20 cellular contexts compared by ENCODE assay signal in the genomic region with DNA sequence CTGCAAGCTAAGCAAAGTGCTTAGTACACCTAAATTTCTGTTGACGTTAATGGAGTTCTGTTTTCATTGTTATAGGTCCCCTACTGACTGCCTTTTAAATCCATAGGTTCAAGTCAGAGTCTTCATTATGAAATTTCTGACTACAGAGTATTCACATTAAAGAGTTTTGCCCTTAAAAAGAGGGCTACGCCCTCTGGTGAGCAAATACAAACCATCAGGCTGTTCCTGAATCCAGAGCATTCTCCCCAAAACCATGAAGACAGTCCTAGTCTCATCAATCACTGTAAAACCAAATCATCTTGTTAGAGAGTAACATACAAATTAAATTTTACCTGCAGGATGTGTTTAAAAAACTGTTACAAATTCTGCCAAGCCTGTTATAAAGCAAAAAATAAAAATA.
A peak's percentile ranks its signal among the peaks of the same experiment; 100 is the strongest.
DNase-seq lines count a peak whose midpoint lies in the region; ATAC-seq and TF ChIP-seq lines count a peak whose summit lies in the region.
"Had no signal": no experiment of that assay in that cellular context is flagged by ENCODE, and none has a peak within 500 bp of the region (broad histone marks: within the 10 kb centered on the region; RNA-seq: fewer than 3 reads in every experiment).

No MANE protein-coding gene starts in this region.

- no peak overlapping the region for H3K4me3 Mint-ChIP-seq in GM23338
- H3K4me3 Mint-ChIP-seq: CD4-positive, alpha-beta T cell had no signal

- ATAC-seq in GM23338 (peak; percentile 67), HG02642 (IDR thresholded peaks at IDR 0.05; ENCODE audit: poor library complexity, unreplicated experiment) (no peak), GM18502 (IDR thresholded peaks at IDR 0.05; ENCODE audit: poor library complexity, unreplicated experiment) (no peak)
- ATAC-seq: K562, PC-3 had no signal

- H3K9me3 ChIP-seq in A673 (ENCODE audit: low read depth, low read length, poor library complexity, severe bottlenecking) = no peaks in the 10 kb centered on the region
- H3K9me3 ChIP-seq in OCI-LY7 (ENCODE audit: low read length) = no peaks in the 10 kb centered on the region

- H3F3A ChIP-seq in GM23338 (replicated peaks; ENCODE audit: low read depth) = no peaks in the 10 kb centered on the region

- peaks cover 37% of the 10 kb centered on the region for H3K27me3 ChIP-seq in A673 (replicated peaks; ENCODE audit: insufficient read depth, low read depth, low read length, poor library complexity)
- no peaks in the 10 kb centered on the region for H3K27me3 ChIP-seq in GM23338 (ENCODE audit: insufficient read depth)
- H3K27me3 ChIP-seq: BLaER1 had no signal

- H3K4me1 ChIP-seq in A673 (ENCODE audit: insufficient read depth, low read length, poor library complexity, severe bottlenecking) (no peaks in the 10 kb centered on the region), GM23338 (ENCODE audit: insufficient read depth) (no peaks in the 10 kb centered on the region), OCI-LY7 (ENCODE audit: insufficient read depth, low read length, poor library complexity, severe bottlenecking) (no peaks in the 10 kb centered on the region)

- H3K79me2 ChIP-seq in GM23338 (replicated peaks; ENCODE audit: insufficient read depth) = no peaks in the 10 kb centered on the region
- H3K79me2 ChIP-seq in OCI-LY7 (ENCODE audit: insufficient read depth, low read depth, low read length) = no peaks in the 10 kb centered on the region

- CTCF ChIA-PET in A673 (lab: Charles Lee) = no interaction called here
- CTCF ChIA-PET in OCI-LY7 (lab: Charles Lee; ENCODE audit: unreplicated experiment) = no interaction called here

- H4K20me1 ChIP-seq in GM23338 (replicated peaks; ENCODE audit: insufficient read depth) (no peaks in the 10 kb centered on the region), OCI-LY7 (ENCODE audit: insufficient read depth, low read length) (no peaks in the 10 kb centered on the region)
- H4K20me1 ChIP-seq: BLaER1 had no signal

- peaks cover 8% of the 10 kb centered on the region; the same call in 2 of the 3 replicates for H3K4me1 Mint-ChIP-seq in GM23338

- H3K4me2 ChIP-seq in GM23338 (no peak overlapping the region), OCI-LY7 (ENCODE audit: low read length) (no peak overlapping the region)
- H3K4me2 ChIP-seq: BLaER1 had no signal

- H2AFZ ChIP-seq in GM23338 (no peak overlapping the region), OCI-LY7 (ENCODE audit: low read length) (no peak overlapping the region)

- H3K27ac ChIP-seq in A673 (ENCODE audit: low read depth, low read length, poor library complexity, severe bottlenecking) = no peak overlapping the region
- no peak overlapping the region for H3K27ac ChIP-seq in GM23338 (ENCODE audit: low read depth)
- H3K27ac ChIP-seq in OCI-LY7 (ENCODE audit: low read depth, low read length, poor library complexity, severe bottlenecking) = no peak overlapping the region
- H3K27ac ChIP-seq: BLaER1 had no signal

- BruUV-seq in A673 (replicated peaks; lab: Mats Ljungman, UMichigan) (no TSS peak), OCI-LY7 (replicated peaks; lab: Mats Ljungman, UMichigan) (no TSS peak)

- TF ChIP-seq CTCF in A673 (conservative IDR thresholded peaks at IDR 0.05; ENCODE audit: low read depth, low read length) = peak; percentile 43; the same call in 1 of the 2 replicates
- peak; percentile 34 to 41 for TF ChIP-seq CTCF in GM23338 (conservative IDR thresholded peaks at IDR 0.05; ENCODE audit: low read depth in 2 of 2)
- 0 out of 2 replicates have a peak, but pooled peaks have one; percentile 26 for TF ChIP-seq CTCF in OCI-LY7 (conservative IDR thresholded peaks at IDR 0.05; ENCODE audit: low read length)
- peak; percentile 11 for TF ChIP-seq CTCF in epithelial cell of proximal tubule (conservative IDR thresholded peaks at IDR 0.05; ENCODE audit: low read depth, low read length)

- H3K4me3 ChIP-seq in A673 (ENCODE audit: low read depth, low read length, poor library complexity, severe bottlenecking) (no peak overlapping the region), GM23338 (no peak overlapping the region), OCI-LY7 (ENCODE audit: low read depth, low read length, poor library complexity, severe bottlenecking) (no peak overlapping the region), epithelial cell of proximal tubule (ENCODE audit: low read depth, low read length) (no peak overlapping the region)
- H3K4me3 ChIP-seq: BLaER1, K562 had no signal

- H3K27me3 Mint-ChIP-seq in GM23338 (ENCODE audit: insufficient read depth, low read depth, poor library complexity) = no peaks in the 10 kb centered on the region
- H3K27me3 Mint-ChIP-seq: CD4-positive, alpha-beta T cell had no signal

- peak; percentile 20 for DNase-seq in A673 (ENCODE audit: low spot score)
- DNase-seq in GM23338 (ENCODE audit: low spot score) = peak; percentile 5
- no peak for DNase-seq in OCI-LY7 (ENCODE audit: low spot score)
- DNase-seq in epithelial cell of proximal tubule (ENCODE audit: low read depth) = no peak
- no peak for DNase-seq in activated T-cell treated with anti-CD3 and anti-CD28 coated beads, Interleukin-2, amount 50 U/mL, for 48 hours
- DNase-seq in stimulated activated CD4-positive, alpha-beta T cell treated with anti-CD3 and anti-CD28 coated beads, Interleukin-4, amount 100 ng/mL, for 24 hours = no peak
- DNase-seq: CD4-positive, alpha-beta T cell; COR-L47; DND-41; GOT3; NCI-H1105 treated with DMSO at 0.1 percent for 48 hours; NCI-H2081 treated with DMSO at 0.1 percent for 48 hours; NCI-H446 treated with DMSO at 0.1 percent for 48 hours; NCI-H526 treated with DMSO at 0.1 percent for 48 hours; PC-3; Right ventricle myocardium superior had no signal

- H3K9me2 ChIP-seq in GM23338 (ENCODE audit: insufficient read depth) (no peaks in the 10 kb centered on the region), OCI-LY7 (ENCODE audit: insufficient read depth, low read length) (no peaks in the 10 kb centered on the region)

- POLR2A ChIA-PET in A673 (lab: Charles Lee; ENCODE audit: low non-redundant PET) (no interaction called here), OCI-LY7 (lab: Charles Lee) (no interaction called here)

- H3K36me3 ChIP-seq in A673 (ENCODE audit: insufficient read depth, low read length, poor library complexity, severe bottlenecking) (no peaks in the 10 kb centered on the region), GM23338 (ENCODE audit: insufficient read depth) (peaks cover 3% of the 10 kb centered on the region), OCI-LY7 (ENCODE audit: insufficient read depth, low read length) (no peaks in the 10 kb centered on the region)
- H3K36me3 ChIP-seq: BLaER1 had no signal

- no peaks in the 10 kb centered on the region for H3K9me3 Mint-ChIP-seq in GM23338

- H3K36me3 Mint-ChIP-seq in GM23338 (ENCODE audit: low read depth) = no peaks in the 10 kb centered on the region

- H3K27ac Mint-ChIP-seq in GM23338 = no peak overlapping the region
- H3K27ac Mint-ChIP-seq: CD4-positive, alpha-beta T cell had no signal

- intact Hi-C loops in A673 (cut with micrococcal nuclease; ENCODE audit: unreplicated experiment) = loop anchor here (5.0 kb wide), 1 partner anchor 288 kb away; no protein-coding TSS in a partner anchor
- intact Hi-C loops in OCI-LY7 (cut with micrococcal nuclease; ENCODE audit: unreplicated experiment) = no loop called here

Comparison
In these comparisons a context has a peak if more than half of its experiments do, and no peak if none do; other contexts are left out.
1. DNase-seq: peak in A673 (single experiment) and GM23338 (single experiment); none in OCI-LY7 (single experiment), epithelial cell of proximal tubule (single experiment), activated T-cell treated with anti-CD3 and anti-CD28 coated beads, Interleukin-2, amount 50 U/mL, for 48 hours (0 of 2) and stimulated activated CD4-positive, alpha-beta T cell treated with anti-CD3 and anti-CD28 coated beads, Interleukin-4, amount 100 ng/mL, for 24 hours (single experiment).
2. Peak in every context shown above with its lines, with median percentiles within 50 percentile points of each other: CTCF ChIP-seq.